Comparison of ENCODE assay signal across 3 cellular contexts in the genomic region with DNA sequence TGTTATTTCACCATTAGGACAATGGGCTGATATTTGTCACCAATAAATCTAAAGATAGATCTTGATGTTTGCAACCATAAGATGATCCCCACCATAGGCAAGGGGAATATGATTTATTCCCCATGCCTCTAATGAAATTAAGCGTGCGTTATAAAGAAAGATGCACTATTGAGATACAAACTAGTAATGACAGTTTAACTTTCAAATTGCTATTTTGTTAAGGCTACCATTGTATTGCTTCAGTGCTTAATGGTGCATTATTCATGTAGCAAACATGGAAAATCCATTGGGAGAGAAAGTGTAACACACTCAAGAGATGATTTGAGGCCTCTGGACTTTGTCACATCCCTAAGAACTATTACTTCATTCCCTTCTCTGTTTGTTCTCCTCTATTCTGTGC.
"Had no signal": no experiment of that assay in that cellular context is flagged by ENCODE, and none has a peak within 500 bp of the region (broad histone marks: within the 10 kb centered on the region; RNA-seq: fewer than 3 reads in every experiment).

No MANE protein-coding gene starts in this region.

- H3K4me3 ChIP-seq: GM12878 had no signal

- DNase-seq: GDM1, GF-D8 had no signal

- ATAC-seq: GM12878 had no signal
